8 cellular contexts compared by ENCODE assay signal in genomic region chr11:125626381-125626950, GRCh38.
DNase-seq lines count a peak whose midpoint lies in the region.

No MANE protein-coding gene starts in this region.

- H3K9me3 Mint-ChIP-seq in activated naive CD4-positive, alpha-beta T cell treated with anti-CD3 and anti-CD28 coated beads, Interleukin-2, amount 50 U/mL, for 24 hours: no peaks in the 10 kb centered on the region

- H3K27me3 Mint-ChIP-seq in activated naive CD4-positive, alpha-beta T cell treated with anti-CD3 and anti-CD28 coated beads, Interleukin-2, amount 50 U/mL, for 24 hours: no peaks in the 10 kb centered on the region

- in situ Hi-C loops in HAP-1 (cut with MboI; ENCODE audit: low sequenced_read_pairs): loop anchor here (25.0 kb wide), 1 partner anchor 586 kb away; the partner anchor contains the start of genes FAM118B and RPUSD4

- peak; percentile 1 for DNase-seq in activated T-cell treated with anti-CD3 and anti-CD28 coated beads for 4 hours
- no peak for DNase-seq in activated T-cell treated with anti-CD3 and anti-CD28 coated beads, Interleukin-2, amount 50 U/mL, for 1 hour
- DNase-seq in HAP-1 (ENCODE audit: low spot score in 2 of 2): no peak
- peak; percentile 83 for DNase-seq in NCI-H1092 treated with DMSO at 0.1 percent for 48 hours (lab: John Stamatoyannopoulos, UW)
- DNase-seq in hepatic stellate cell (ENCODE audit: low spot score): peak; percentile 8
- no peak for DNase-seq in skeletal muscle cell (ENCODE audit: low read depth)
- DNase-seq in germinal center (ENCODE audit: low spot score): no peak

- H3K36me3 ChIP-seq in HAP-1 (replicated peaks): peaks cover 27% of the 10 kb centered on the region

- peak overlapping the region; percentile 95 for H3K4me3 Mint-ChIP-seq in activated naive CD4-positive, alpha-beta T cell treated with anti-CD3 and anti-CD28 coated beads, Interleukin-2, amount 50 U/mL, for 24 hours

- no peaks in the 10 kb centered on the region for H3K27me3 ChIP-seq in HAP-1 (ENCODE audit: low read depth)

- H3K9me3 ChIP-seq in HAP-1: no peaks in the 10 kb centered on the region

- H3K4me1 ChIP-seq in HAP-1: peaks cover 15% of the 10 kb centered on the region

- peak overlapping the region; percentile 51 for H3K4me3 ChIP-seq in HAP-1
- peak overlapping the region; percentile 85 for H3K4me3 ChIP-seq in skeletal muscle cell (ENCODE audit: low read depth, low read length)

- H3K27ac Mint-ChIP-seq in activated naive CD4-positive, alpha-beta T cell treated with anti-CD3 and anti-CD28 coated beads, Interleukin-2, amount 50 U/mL, for 24 hours: peak overlapping the region; percentile 97

- H3K36me3 Mint-ChIP-seq in activated naive CD4-positive, alpha-beta T cell treated with anti-CD3 and anti-CD28 coated beads, Interleukin-2, amount 50 U/mL, for 24 hours: peaks cover 6% of the 10 kb centered on the region

- H3K4me1 Mint-ChIP-seq in activated naive CD4-positive, alpha-beta T cell treated with anti-CD3 and anti-CD28 coated beads, Interleukin-2, amount 50 U/mL, for 24 hours: peaks cover 20% of the 10 kb centered on the region

Comparison
In these comparisons a context has a peak if more than half of its experiments do, and no peak if none do; other contexts are left out.
1. DNase-seq: peak in activated T-cell treated with anti-CD3 and anti-CD28 coated beads for 4 hours (single experiment), NCI-H1092 treated with DMSO at 0.1 percent for 48 hours (single experiment) and hepatic stellate cell (single experiment); none in activated T-cell treated with anti-CD3 and anti-CD28 coated beads, Interleukin-2, amount 50 U/mL, for 1 hour (single experiment), HAP-1 (0 of 2), skeletal muscle cell (single experiment) and germinal center (single experiment).